Comparison of ENCODE assay signal across 8 cellular contexts in genomic region chr13:77697208-77698103, GRCh38. TPM values are rescaled to one million over a fixed set of nuclear protein-coding genes. Genes with fewer than 3 reads are reported as not detected.
DNase-seq lines count a peak whose midpoint lies in the region; ATAC-seq and TF ChIP-seq lines count a peak whose summit lies in the region.

Gene SLAIN1 (plus strand): TSS chr13:77697687. CDS start chr13:77697914, 227 bp downstream.

- POLR2A ChIA-PET in PC-9 (lab: Charles Lee; ENCODE audit: unreplicated experiment) = interaction anchor here (0.7 kb wide), 1 partner anchor 1138 kb away, joined by 13 read pairs; no protein-coding TSS in a partner anchor

- H3K36me3 ChIP-seq in PC-9 (ENCODE audit: low read depth) = no peaks in the 10 kb centered on the region

- H2AFZ ChIP-seq in PC-9 = peak within 1 kb of the TSS; percentile 94

- intact Hi-C loops in Calu3 (cut with micrococcal nuclease; ENCODE audit: unreplicated experiment) = loop anchor here (5.0 kb wide), 1 partner anchor 425 kb away; no protein-coding TSS in a partner anchor
- intact Hi-C loops in PC-9 (cut with micrococcal nuclease; ENCODE audit: unreplicated experiment) = loop anchor here (10.0 kb wide), 1 partner anchor 373 kb away; the partner anchor contains the start of gene MYCBP2

- DNase-seq in Calu3 (peak; percentile 65), PC-9 (peak in 1 of 2 experiments; percentile 65), fibroblast of pulmonary artery (ENCODE audit: low read depth) (peak; percentile 13)
- DNase-seq in activated T-cell treated with anti-CD3 and anti-CD28 coated beads, Interleukin-2, amount 50 U/mL, for 4 hours = peak; percentile 81

- peak within 1 kb of the TSS; percentile 73 for H3K4me3 Mint-ChIP-seq in Calu3 (ENCODE audit: low read depth, unreplicated experiment)
- peak within 1 kb of the TSS; percentile 85 to 98 (median 98) for H3K4me3 Mint-ChIP-seq in IgD-negative memory B cell
- peak within 1 kb of the TSS; percentile 96 for H3K4me3 Mint-ChIP-seq in activated T-cell treated with anti-CD3 and anti-CD28 coated beads, Interleukin-2, amount 50 U/mL, for 4 hours
- peak within 1 kb of the TSS; percentile 92 to 96 (median 95) for H3K4me3 Mint-ChIP-seq in nephron
- peak within 1 kb of the TSS; percentile 100 for H3K4me3 Mint-ChIP-seq in stimulated activated naive CD8-positive, alpha-beta T cell treated with anti-CD3 and anti-CD28 coated beads, Interleukin-15, Interleukin-2, amounts not matched to agents 100 ng/mL and 50 ng/mL, for 24 hours

- H3K4me3 ChIP-seq in PC-9 (peak within 1 kb of the TSS; percentile 65), fibroblast of pulmonary artery (replicated peaks; ENCODE audit: low read depth, low read length) (peak within 1 kb of the TSS; percentile 53)

- no peaks in the 10 kb centered on the region for H4K20me1 ChIP-seq in PC-9 (ENCODE audit: insufficient read depth)

- no TSS peak for BruUV-seq in Calu3 (replicated peaks; lab: Mats Ljungman, UMichigan)
- no TSS peak for BruUV-seq in PC-9 (replicated peaks; lab: Mats Ljungman, UMichigan)

- H3K27ac ChIP-seq in PC-9 = no peak within 1 kb of the TSS

- H3K27me3 Mint-ChIP-seq in Calu3 (ENCODE audit: unreplicated experiment) = no peaks in the 10 kb centered on the region
- peaks cover 2% of the 10 kb centered on the region for H3K27me3 Mint-ChIP-seq in IgD-negative memory B cell
- no peaks in the 10 kb centered on the region for H3K27me3 Mint-ChIP-seq in activated T-cell treated with anti-CD3 and anti-CD28 coated beads, Interleukin-2, amount 50 U/mL, for 4 hours (ENCODE audit: low read depth)
- H3K27me3 Mint-ChIP-seq in nephron (ENCODE audit: low read depth) = peaks cover 61% of the 10 kb centered on the region
- peaks cover 3% of the 10 kb centered on the region for H3K27me3 Mint-ChIP-seq in stimulated activated naive CD8-positive, alpha-beta T cell treated with anti-CD3 and anti-CD28 coated beads, Interleukin-15, Interleukin-2, amounts not matched to agents 100 ng/mL and 50 ng/mL, for 24 hours

- H3K27ac Mint-ChIP-seq in Calu3 (ENCODE audit: unreplicated experiment) (no peak within 1 kb of the TSS), IgD-negative memory B cell (peak within 1 kb of the TSS; percentile 61 to 97 (median 95)), nephron (peak within 1 kb of the TSS in 1 of 3 experiments; percentile 41)
- H3K27ac Mint-ChIP-seq in stimulated activated naive CD8-positive, alpha-beta T cell treated with anti-CD3 and anti-CD28 coated beads, Interleukin-15, Interleukin-2, amounts not matched to agents 100 ng/mL and 50 ng/mL, for 24 hours = no peak within 1 kb of the TSS

- H3K4me2 ChIP-seq in PC-9 = peak within 1 kb of the TSS; percentile 86

- peak; percentile 76 for ATAC-seq in GM21423 (IDR thresholded peaks at IDR 0.05; ENCODE audit: unreplicated experiment)
- peak; percentile 81 to 83 for ATAC-seq in activated T-cell treated with anti-CD3 and anti-CD28 coated beads, Interleukin-2, amount 50 U/mL, for 4 hours

- peaks cover 13% of the 10 kb centered on the region; the same call in 1 of the 2 replicates for H3K79me2 ChIP-seq in PC-9 (ENCODE audit: low read depth)

- CTCF ChIA-PET in Calu3 (lab: Charles Lee) = no interaction called here
- CTCF ChIA-PET in PC-9 (lab: Charles Lee) = no interaction called here

- no peaks in the 10 kb centered on the region for H3K9me2 ChIP-seq in PC-9 (ENCODE audit: insufficient read depth)

- H3K9me3 Mint-ChIP-seq in Calu3 (ENCODE audit: low read depth, unreplicated experiment) = no peaks in the 10 kb centered on the region
- H3K9me3 Mint-ChIP-seq in IgD-negative memory B cell = no peaks in the 10 kb centered on the region
- no peaks in the 10 kb centered on the region for H3K9me3 Mint-ChIP-seq in activated T-cell treated with anti-CD3 and anti-CD28 coated beads, Interleukin-2, amount 50 U/mL, for 4 hours
- H3K9me3 Mint-ChIP-seq in nephron = no peaks in the 10 kb centered on the region
- H3K9me3 Mint-ChIP-seq in stimulated activated naive CD8-positive, alpha-beta T cell treated with anti-CD3 and anti-CD28 coated beads, Interleukin-15, Interleukin-2, amounts not matched to agents 100 ng/mL and 50 ng/mL, for 24 hours = no peaks in the 10 kb centered on the region

- no peaks in the 10 kb centered on the region for H3K27me3 ChIP-seq in PC-9 (ENCODE audit: insufficient read depth, low read depth)

- H3K9me3 ChIP-seq in PC-9 (ENCODE audit: insufficient read depth, low read depth) = no peaks in the 10 kb centered on the region

- H3K4me1 ChIP-seq in PC-9 (replicated peaks; ENCODE audit: insufficient read depth) = peaks cover 17% of the 10 kb centered on the region

- peaks cover 12% of the 10 kb centered on the region; the same call in 1 of the 2 replicates for H3F3A ChIP-seq in PC-9 (ENCODE audit: insufficient read depth, low read depth)

- TF ChIP-seq CTCF in Calu3 (IDR thresholded peaks at IDR 0.05; ENCODE audit: unreplicated experiment) (no peak), PC-9 (conservative IDR thresholded peaks at IDR 0.05) (no peak), fibroblast of pulmonary artery (IDR thresholded peaks at IDR 0.05; ENCODE audit: low read length, missing control alignments) (no peak), nephron (IDR thresholded peaks at IDR 0.05; ENCODE audit: unreplicated experiment in 3 of 3) (no peak)

- H3K36me3 Mint-ChIP-seq in Calu3 (ENCODE audit: insufficient read depth, unreplicated experiment) (peaks cover 16% of the 10 kb centered on the region), IgD-negative memory B cell (no peaks in the 10 kb centered on the region), nephron (ENCODE audit: low read depth) (no peaks in the 10 kb centered on the region)
- no peaks in the 10 kb centered on the region for H3K36me3 Mint-ChIP-seq in activated T-cell treated with anti-CD3 and anti-CD28 coated beads, Interleukin-2, amount 50 U/mL, for 4 hours (ENCODE audit: insufficient read depth)
- H3K36me3 Mint-ChIP-seq in stimulated activated naive CD8-positive, alpha-beta T cell treated with anti-CD3 and anti-CD28 coated beads, Interleukin-15, Interleukin-2, amounts not matched to agents 100 ng/mL and 50 ng/mL, for 24 hours (ENCODE audit: low read depth) = peaks cover 4% of the 10 kb centered on the region

- H3K4me1 Mint-ChIP-seq in Calu3 (ENCODE audit: low read depth, unreplicated experiment) (peaks cover 9% of the 10 kb centered on the region), IgD-negative memory B cell (peaks cover 11 to 24% (median 22%) of the 10 kb centered on the region in 3 donors), nephron (peaks cover 22% of the 10 kb centered on the region)
- H3K4me1 Mint-ChIP-seq in activated T-cell treated with anti-CD3 and anti-CD28 coated beads, Interleukin-2, amount 50 U/mL, for 4 hours (ENCODE audit: low read depth) = peaks cover 37% of the 10 kb centered on the region
- H3K4me1 Mint-ChIP-seq in stimulated activated naive CD8-positive, alpha-beta T cell treated with anti-CD3 and anti-CD28 coated beads, Interleukin-15, Interleukin-2, amounts not matched to agents 100 ng/mL and 50 ng/mL, for 24 hours (ENCODE audit: low read depth) = peaks cover 38% of the 10 kb centered on the region

RNA-seq across cellular contexts. Expression of gene SLAIN1, which starts in this region (rescaled TPM):
- total RNA-seq in Calu3 (2022) (4.1 and 4.8 TPM in 2 replicates), PC-9 (2021) (2.3 and 2.4 TPM in 2 replicates)
- polyA plus RNA-seq in IgD-negative memory B cell = 7.7 TPM
- total RNA-seq in activated T-cell treated with anti-CD3 and anti-CD28 coated beads, Interleukin-2, amount 50 U/mL, for 4 hours = 10 to 100 TPM; 20.8 to 23.0 (median 22.0) TPM

Comparison
In these comparisons a context has a peak if more than half of its experiments do, and no peak if none do; other contexts are left out.
1. H3K27ac Mint-ChIP-seq: peak in IgD-negative memory B cell (3 of 3); none in Calu3 (single experiment) and stimulated activated naive CD8-positive, alpha-beta T cell treated with anti-CD3 and anti-CD28 coated beads, Interleukin-15, Interleukin-2, amounts not matched to agents 100 ng/mL and 50 ng/mL, for 24 hours (single experiment).
2. Peak in every context shown above with its lines, with median percentiles within 50 percentile points of each other: H3K4me3 Mint-ChIP-seq.